Comparison of ENCODE assay signal across 8 cellular contexts in the genomic region with DNA sequence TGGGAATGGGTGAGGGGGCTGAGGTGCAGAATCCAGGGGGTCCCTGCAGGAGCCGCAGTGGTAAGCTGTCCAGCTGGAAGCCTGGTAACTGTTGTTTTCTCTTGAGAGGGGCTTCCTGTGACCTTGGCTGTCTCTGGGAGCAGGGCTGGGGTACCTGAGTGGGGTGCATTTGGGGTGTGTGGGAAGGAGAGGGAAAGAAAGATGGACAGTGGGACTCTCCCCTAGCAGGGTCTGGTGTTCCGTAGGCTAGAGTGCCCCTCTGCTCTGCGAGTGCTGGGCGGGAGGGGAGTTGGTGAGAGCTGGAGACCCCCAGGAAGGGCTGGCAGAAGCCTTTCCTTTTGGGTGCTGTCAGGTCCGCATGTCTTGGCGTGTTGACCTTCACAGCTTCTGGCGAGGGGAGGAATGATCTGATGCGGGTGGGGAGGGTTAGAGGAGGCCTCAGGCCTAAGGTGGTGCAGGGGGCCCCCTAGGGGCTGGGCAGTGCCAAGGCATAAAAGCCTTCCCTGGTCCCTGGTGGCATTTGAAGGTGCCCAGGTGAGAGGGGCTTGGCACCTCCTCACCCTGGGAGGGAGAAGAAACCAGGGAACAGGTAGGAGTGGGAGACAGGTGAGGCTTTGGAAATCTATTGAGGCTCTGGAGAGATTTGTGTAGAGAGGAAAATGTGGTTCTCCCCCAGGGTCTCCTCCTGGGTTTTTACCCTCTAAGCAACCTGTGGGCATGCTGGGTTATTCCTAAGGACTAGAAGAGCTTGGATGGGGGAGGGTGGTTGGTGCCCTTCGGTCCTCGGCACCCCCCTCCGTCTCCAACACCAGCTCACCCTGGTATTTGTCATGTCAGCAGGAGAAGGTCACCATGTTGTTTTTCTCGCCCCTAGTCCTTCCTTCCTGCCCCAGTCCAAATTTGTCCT. TPM values are rescaled to one million over a fixed set of nuclear protein-coding genes. Genes with fewer than 3 reads are reported as not detected.
DNase-seq lines count a peak whose midpoint lies in the region; ATAC-seq and TF ChIP-seq lines count a peak whose summit lies in the region.

No MANE protein-coding gene starts in this region.

- TF ChIP-seq CTCF in DND-41 (IDR thresholded peaks at IDR 0.05; ENCODE audit: borderline replicate concordance, extremely low read depth, low read length, poor library complexity, severe bottlenecking) (peak; percentile 83), Panc1 (IDR thresholded peaks at IDR 0.05) (peak; percentile 95), omental fat pad (IDR thresholded peaks at IDR 0.05) (no peak)

- peak overlapping the region; percentile 62 for H3K27ac Mint-ChIP-seq in activated naive CD4-positive, alpha-beta T cell treated with anti-CD3 and anti-CD28 coated beads, Interleukin-2, amount 10 ng/mL, durations not matched to agents 7 days and 5 days

- H3K9me3 ChIP-seq in DND-41 (ENCODE audit: insufficient read depth, low read length, severe bottlenecking) (no peaks in the 10 kb centered on the region), Panc1 (ENCODE audit: control insufficient read depth, insufficient read depth, low read depth, low read length) (no peaks in the 10 kb centered on the region)

- ATAC-seq in DND-41 (ENCODE audit: insufficient read depth, low read depth) (peak; percentile 24; the same call in 2 of the 3 replicates), HG03442 (IDR thresholded peaks at IDR 0.05; ENCODE audit: unreplicated experiment) (peak; percentile 28), Panc1 (0 out of 2 replicates have a peak, but pooled peaks have one; percentile 15), omental fat pad (ENCODE audit: low FRiP score) (no peak), GM18907 (IDR thresholded peaks at IDR 0.05; ENCODE audit: unreplicated experiment) (no peak)

- peaks cover 67% of the 10 kb centered on the region for H3K36me3 ChIP-seq in DND-41 (ENCODE audit: insufficient read depth, low read length)
- peaks cover 3% of the 10 kb centered on the region; the same call in 1 of the 2 replicates for H3K36me3 ChIP-seq in Panc1 (ENCODE audit: control insufficient read depth, insufficient read depth, low read length)

- peak overlapping the region; percentile 98 for H3K4me2 ChIP-seq in DND-41 (ENCODE audit: insufficient read depth, low read length)

- no peaks in the 10 kb centered on the region for H3K9me3 Mint-ChIP-seq in activated naive CD4-positive, alpha-beta T cell treated with anti-CD3 and anti-CD28 coated beads, Interleukin-2, amount 10 ng/mL, durations not matched to agents 7 days and 5 days

- H3K4me3 ChIP-seq in DND-41 (ENCODE audit: low read depth in 1 of 2, low read length in 2 of 2) (peak overlapping the region in 1 of 2 experiments; percentile 93; a peak in 3 of 4 replicates), Panc1 (ENCODE audit: low read depth in 2 of 2, low read length in 2 of 2) (peak overlapping the region; percentile 94 to 99)

- CTCF ChIA-PET in Panc1 (lab: Charles Lee) = interaction anchor here (0.6 to 1.6 kb wide), 4 partner anchors 107 to 307 kb away, joined by 3 to 9 read pairs (median 4); no protein-coding TSS in a partner anchor
- CTCF ChIA-PET in activated naive CD4-positive, alpha-beta T cell treated with anti-CD3 and anti-CD28 coated beads, Interleukin-2, amount 10 ng/mL, durations not matched to agents 7 days and 5 days (lab: Charles Lee) = interaction anchor here (0.7 to 6.4 kb wide), 29 partner anchors 10 to 307 kb away, joined by 3 to 61 read pairs (median 5); no protein-coding TSS in a partner anchor

- peaks cover 29% of the 10 kb centered on the region for H3K27me3 ChIP-seq in DND-41 (ENCODE audit: insufficient read depth, low read length, poor library complexity)
- no peaks in the 10 kb centered on the region for H3K27me3 ChIP-seq in Panc1 (ENCODE audit: control insufficient read depth, insufficient read depth, low read length)

- peak; percentile 64 for DNase-seq in DND-41
- no peak for DNase-seq in Panc1 (ENCODE audit: low read depth, low spot score)
- DNase-seq in activated naive CD4-positive, alpha-beta T cell treated with anti-CD3 and anti-CD28 coated beads, Interleukin-2, amount 10 ng/mL, durations not matched to agents 7 days and 5 days = peak; percentile 74
- peak; percentile 81 for DNase-seq in cardiac septum (ENCODE audit: low spot score)
- DNase-seq in retina = peak; percentile 25
- no peak for DNase-seq in omental fat pad (ENCODE audit: low spot score)

- intact Hi-C loops in Panc1 (cut with micrococcal nuclease; ENCODE audit: unreplicated experiment) (loop anchor here (5.0 kb wide), 1 partner anchor 106 kb away; no protein-coding TSS in a partner anchor), cardiac septum (cut with DNase I) (loop anchor here (5.0 to 10.0 kb wide), 2 partner anchors 219 to 451 kb away; partner anchors contain the start of gene SLC29A1)

- H3K27me3 Mint-ChIP-seq in activated naive CD4-positive, alpha-beta T cell treated with anti-CD3 and anti-CD28 coated beads, Interleukin-2, amount 10 ng/mL, durations not matched to agents 7 days and 5 days = peaks cover 11% of the 10 kb centered on the region

- POLR2A ChIA-PET in Panc1 (lab: Charles Lee) = no interaction called here

- peaks cover 52% of the 10 kb centered on the region for H3K4me1 Mint-ChIP-seq in activated naive CD4-positive, alpha-beta T cell treated with anti-CD3 and anti-CD28 coated beads, Interleukin-2, amount 10 ng/mL, durations not matched to agents 7 days and 5 days

- peak overlapping the region; percentile 94 for H3K9ac ChIP-seq in DND-41 (ENCODE audit: low read depth, low read length)

- H3K4me3 Mint-ChIP-seq in activated naive CD4-positive, alpha-beta T cell treated with anti-CD3 and anti-CD28 coated beads, Interleukin-2, amount 10 ng/mL, durations not matched to agents 7 days and 5 days = peak overlapping the region; percentile 96

- in situ Hi-C loops in Panc1 (cut with HindIII; ENCODE audit: low pct_unique_long_range_greater_than_20kb, low sequenced_read_pairs) = no loop called here

- H4K20me1 ChIP-seq in DND-41 (ENCODE audit: insufficient read depth, low read length) = peaks cover 68% of the 10 kb centered on the region

- TSS peak; percentile 12 for BruUV-seq in Panc1 (replicated peaks; lab: Mats Ljungman, UMichigan)

- H3K27ac ChIP-seq in DND-41 (ENCODE audit: low read length) = peak overlapping the region; percentile 72; the same call in 1 of the 2 replicates
- H3K27ac ChIP-seq in Panc1 (ENCODE audit: low read length) = peak overlapping the region; percentile 99

- H3K4me1 ChIP-seq in DND-41 (ENCODE audit: insufficient read depth, low read length) = peaks cover 61% of the 10 kb centered on the region
- H3K4me1 ChIP-seq in Panc1 (ENCODE audit: control insufficient read depth, insufficient read depth, low read length) = peaks cover 37% of the 10 kb centered on the region

- H3K36me3 Mint-ChIP-seq in activated naive CD4-positive, alpha-beta T cell treated with anti-CD3 and anti-CD28 coated beads, Interleukin-2, amount 10 ng/mL, durations not matched to agents 7 days and 5 days = peaks cover 25% of the 10 kb centered on the region

- H3K79me2 ChIP-seq in DND-41 (ENCODE audit: insufficient read depth, low read length) = peaks cover 59% of the 10 kb centered on the region

- no peak overlapping the region for H2AFZ ChIP-seq in DND-41 (ENCODE audit: low read depth, low read length)

RNA-seq across cellular contexts. Expression of gene VEGFA, which starts 3.3 kb away (rescaled TPM):
- total RNA-seq in Panc1 (2021; ENCODE audit: unreplicated experiment) = 98.7 TPM
- polyA plus RNA-seq in Panc1 (2012; ENCODE audit: insufficient read length) = 118 TPM
- 233 TPM for total RNA-seq in cardiac septum
- 100 to 1,000 TPM; 157 to 656 (median 510) TPM for total RNA-seq in omental fat pad

Comparison
In these comparisons a context has a peak if more than half of its experiments do, and no peak if none do; other contexts are left out.
1. ATAC-seq: peak in DND-41 (single experiment), HG03442 (single experiment) and Panc1 (single experiment); none in omental fat pad (single experiment) and GM18907 (single experiment).
2. DNase-seq: peak in DND-41 (single experiment), activated naive CD4-positive, alpha-beta T cell treated with anti-CD3 and anti-CD28 coated beads, Interleukin-2, amount 10 ng/mL, durations not matched to agents 7 days and 5 days (single experiment), cardiac septum (single experiment) and retina (single experiment); none in Panc1 (single experiment) and omental fat pad (single experiment).
3. CTCF ChIP-seq: peak in DND-41 (single experiment) and Panc1 (single experiment); none in omental fat pad (0 of 3).